Comparison of ENCODE assay signal across 10 cellular contexts in genomic region chr21:36929622-36930021, GRCh38. TPM values are rescaled to one million over a fixed set of nuclear protein-coding genes. Genes with fewer than 3 reads are reported as not detected.
DNase-seq lines count a peak whose midpoint lies in the region; FAIRE-seq and TF ChIP-seq lines count a peak whose summit lies in the region.
"Had no signal": no experiment of that assay in that cellular context is flagged by ENCODE, and none has a peak within 500 bp of the region (broad histone marks: within the 10 kb centered on the region; RNA-seq: fewer than 3 reads in every experiment).

No MANE protein-coding gene starts in this region.

- H3K4me1 ChIP-seq in endothelial cell of umbilical vein (ENCODE audit: control insufficient read depth, extremely low read depth, insufficient read depth, low read length) (no peaks in the 10 kb centered on the region), osteoblast (ENCODE audit: insufficient read depth, low read length) (peaks cover 14% of the 10 kb centered on the region), uterus (no peaks in the 10 kb centered on the region)

- H4K20me1 ChIP-seq in endothelial cell of umbilical vein (replicated peaks; ENCODE audit: control insufficient read depth, extremely low read depth, insufficient read depth, low read length) (no peaks in the 10 kb centered on the region), osteoblast (ENCODE audit: insufficient read depth, low read length) (no peaks in the 10 kb centered on the region)

- no peak overlapping the region for H3K9ac ChIP-seq in endothelial cell of umbilical vein (replicated peaks; ENCODE audit: extremely low read depth, insufficient read depth, low read length)

- peak in 1 of 2 donors; percentile 12 for TF ChIP-seq CTCF in endothelial cell of umbilical vein (IDR thresholded peaks at IDR 0.05; ENCODE audit: extremely low read depth in 1 of 2, insufficient read depth in 1 of 2, low read depth in 1 of 2, low read length in 2 of 2)
- TF ChIP-seq CTCF in osteoblast (IDR thresholded peaks at IDR 0.05; ENCODE audit: extremely low read depth, low read depth, low read length): peak; percentile 41
- TF ChIP-seq CTCF in uterus (IDR thresholded peaks at IDR 0.05): no peak

- BruUV-seq in endothelial cell of umbilical vein (replicated peaks; lab: Mats Ljungman, UMichigan): no TSS peak

- dilution Hi-C loops in endothelial cell of umbilical vein (cut with MboI; ENCODE audit: extremely low pct_ligation_motif_present, low sequenced_read_pairs): no loop called here

- H2AFZ ChIP-seq in endothelial cell of umbilical vein (ENCODE audit: low read depth, low read length) (no peak overlapping the region), osteoblast (ENCODE audit: low read length) (peak overlapping the region; percentile 42)

- no peaks in the 10 kb centered on the region for H3K36me3 ChIP-seq in endothelial cell of umbilical vein (ENCODE audit: control insufficient read depth in 2 of 2, extremely low read depth in 1 of 2, insufficient read depth in 2 of 2, low read length in 2 of 2)
- H3K36me3 ChIP-seq in osteoblast (ENCODE audit: insufficient read depth, low read length): peaks cover 21% of the 10 kb centered on the region
- H3K36me3 ChIP-seq in uterus: no peaks in the 10 kb centered on the region

- H3K9me3 ChIP-seq in endothelial cell of umbilical vein (replicated peaks; ENCODE audit: control insufficient read depth, insufficient read depth, low read length) (no peaks in the 10 kb centered on the region), osteoblast (ENCODE audit: low read depth, low read length) (no peaks in the 10 kb centered on the region), uterus (no peaks in the 10 kb centered on the region)

- no peak overlapping the region for H3K27ac ChIP-seq in endothelial cell of umbilical vein (ENCODE audit: insufficient read depth, low read depth, low read length)
- H3K27ac ChIP-seq in osteoblast (ENCODE audit: low read depth, low read length): peak overlapping the region; percentile 46
- no peak overlapping the region for H3K27ac ChIP-seq in uterus

- POLR2A ChIA-PET in endothelial cell of umbilical vein (lab: Charles Lee): no interaction called here

- TF ChIP-seq POLR2A in endothelial cell of umbilical vein (IDR thresholded peaks at IDR 0.05; ENCODE audit: low read depth, low read length) (no peak), uterus (IDR thresholded peaks at IDR 0.05) (no peak)

- CTCF ChIA-PET in endothelial cell of umbilical vein (lab: Charles Lee): interaction anchor here (0.7 to 9.9 kb wide), 5 partner anchors 18 to 299 kb away, joined by 3 to 102 read pairs (median 3); no protein-coding TSS in a partner anchor

- H3K79me2 ChIP-seq in endothelial cell of umbilical vein (ENCODE audit: control insufficient read depth, insufficient read depth, low read length) (no peaks in the 10 kb centered on the region), osteoblast (ENCODE audit: insufficient read depth, low read length) (peaks cover 2% of the 10 kb centered on the region)

- intact Hi-C loops in endothelial cell of umbilical vein (cut with micrococcal nuclease): loop anchor here (5.0 kb wide), 1 partner anchor 232 kb away; the partner anchor contains the start of gene SIM2
- intact Hi-C loops in uterus (cut with DNase I; ENCODE audit: low total_unique reads): loop anchor here (5.0 kb wide), 1 partner anchor 427 kb away; no protein-coding TSS in a partner anchor

- FAIRE-seq in endothelial cell of umbilical vein (lab: Jason Lieb, UNC): peak; percentile 70

- DNase-seq in H4 (ENCODE audit: low spot score) (peak; percentile 44), NCI-H69 (lab: John Stamatoyannopoulos, UW) (peak; percentile 26), endothelial cell of umbilical vein (ENCODE audit: low read depth, low spot score) (peak; percentile 24), osteoblast (ENCODE audit: insufficient read length, low spot score, missing footprints) (no peak), NAMALWA (ENCODE audit: low spot score) (no peak), COLO829 (ENCODE audit: low spot score) (no peak), NCI-H1048 (lab: John Stamatoyannopoulos, UW) (no peak), uterus (no peak)
- DNase-seq: naive B cell, NCI-H446 had no signal

- no peaks in the 10 kb centered on the region for H3K9me1 ChIP-seq in endothelial cell of umbilical vein (replicated peaks; ENCODE audit: control insufficient read depth, extremely low read depth, insufficient read depth, low read length)

- H3K4me2 ChIP-seq in endothelial cell of umbilical vein (ENCODE audit: insufficient read depth, low read length): no peak overlapping the region
- H3K4me2 ChIP-seq in osteoblast (ENCODE audit: insufficient read depth, low read length): no peak overlapping the region

- H3K27me3 ChIP-seq in endothelial cell of umbilical vein (ENCODE audit: control insufficient read depth in 2 of 2, insufficient read depth in 2 of 2, low read length in 2 of 2): no peaks in the 10 kb centered on the region
- no peaks in the 10 kb centered on the region for H3K27me3 ChIP-seq in osteoblast (ENCODE audit: insufficient read depth, low read length)
- H3K27me3 ChIP-seq in uterus: no peaks in the 10 kb centered on the region

- H3K4me3 ChIP-seq in endothelial cell of umbilical vein (replicated peaks in 1 of 3; ENCODE audit: insufficient read depth in 1 of 3, low read depth in 1 of 3, low read length in 3 of 3) (no peak overlapping the region), osteoblast (ENCODE audit: insufficient read depth, low read length) (no peak overlapping the region), uterus (no peak overlapping the region)

TF ChIP-seq in endothelial cell of umbilical vein, 7 proteins besides CTCF, POLR2A, EP300 and RAD21:
- TF ChIP-seq JUN (IDR thresholded peaks at IDR 0.05; ENCODE audit: borderline replicate concordance, insufficient read depth, insufficient read length, low read depth) (no peak), GATA2 (IDR thresholded peaks at IDR 0.05; ENCODE audit: insufficient read depth, insufficient read length, low read depth, low read length) (no peak), POLR2AphosphoS5 (IDR thresholded peaks at IDR 0.05; ENCODE audit: insufficient read depth, low read depth, low read length) (no peak), MYC (IDR thresholded peaks at IDR 0.05; ENCODE audit: low read depth, low read length) (no peak), MAX (IDR thresholded peaks at IDR 0.05; ENCODE audit: insufficient read depth, insufficient read length) (no peak), FOS (IDR thresholded peaks at IDR 0.05; ENCODE audit: borderline replicate concordance, insufficient read depth, low read length) (no peak), EZH2 (IDR thresholded peaks at IDR 0.05; ENCODE audit: borderline replicate concordance, low read depth, low read length, severe bottlenecking) (no peak)

RNA-seq across cellular contexts. Expression of gene HLCS, which starts 36.8 kb away (rescaled TPM):
- total RNA-seq in H4 (2014; rRNA removed; shearing (Covaris generic)): 26.0 and 31.7 TPM in 2 replicates
- total RNA-seq in endothelial cell of umbilical vein (13.9 and 17.2 TPM in 2 replicates), osteoblast (51.9 and 59.7 TPM in 2 replicates), uterus (10 to 100 TPM in 2 of 4 donors, 1 to 10 TPM in 2; 3.8 to 31.4 (median 15.4) TPM)
- polyA plus RNA-seq in endothelial cell of umbilical vein: 4.4 and 6.7 TPM in 2 replicates
- polyA plus RNA-seq in endothelial cell of umbilical vein (2011; cell fraction: cytosol; rRNA removed): 5.6 and 5.7 TPM in 2 replicates
- polyA plus RNA-seq in endothelial cell of umbilical vein (2011; cell fraction: nucleus; rRNA removed): 12.2 and 14.4 TPM in 2 replicates
- 8.3 and 9.0 TPM in 2 replicates for polyA plus RNA-seq in endothelial cell of umbilical vein (2012)
- 14.4 and 20.2 TPM in 2 replicates for polyA minus RNA-seq in endothelial cell of umbilical vein
- 21.3 TPM for polyA minus RNA-seq in endothelial cell of umbilical vein (2011; cell fraction: cytosol; rRNA and poly(A)+ RNA removed)
- polyA minus RNA-seq in endothelial cell of umbilical vein (2011; cell fraction: nucleus; rRNA and poly(A)+ RNA removed): 16.3 and 22.6 TPM in 2 replicates

Comparison
In these comparisons a context has a peak if more than half of its experiments do, and no peak if none do; other contexts are left out.
1. DNase-seq: peak in H4 (single experiment), NCI-H69 (single experiment) and endothelial cell of umbilical vein (single experiment); none in osteoblast (single experiment), NAMALWA (single experiment), COLO829 (single experiment), NCI-H1048 (single experiment) and uterus (0 of 2).